In genomic region chr13:40271931-40272775, GRCh38 we compare ENCODE assay signal across 7 cellular contexts.
DNase-seq lines count a peak whose midpoint lies in the region; ATAC-seq lines count a peak whose summit lies in the region.

No MANE protein-coding gene starts in this region.

- H3K4me1 ChIP-seq in HUES48 (ENCODE audit: control insufficient read depth, insufficient read depth, low read length) (peaks cover 21% of the 10 kb centered on the region), HAP-1 (no peaks in the 10 kb centered on the region)

- H3K27ac ChIP-seq in HUES48 (ENCODE audit: low read depth, low read length), result peak overlapping the region; percentile 37

- ATAC-seq in activated CD8-positive, alpha-beta T cell treated with anti-CD3 and anti-CD28 coated beads, Interleukin-2, amount 10 ng/mL, durations not matched to agents 7 days and 5 days, result no peak
- no peak for ATAC-seq in HG02852 (IDR thresholded peaks at IDR 0.05; ENCODE audit: unreplicated experiment)
- no peak for ATAC-seq in HG02798 (IDR thresholded peaks at IDR 0.05; ENCODE audit: poor library complexity, unreplicated experiment)

- in situ Hi-C loops in HAP-1 (cut with MboI; ENCODE audit: low sequenced_read_pairs), result no loop called here

- H3K9me3 Mint-ChIP-seq in activated CD8-positive, alpha-beta T cell treated with anti-CD3 and anti-CD28 coated beads, Interleukin-2, amount 10 ng/mL, durations not matched to agents 7 days and 5 days (ENCODE audit: insufficient read depth), result no peaks in the 10 kb centered on the region

- no peak overlapping the region for H3K4me3 ChIP-seq in HUES48 (ENCODE audit: low read depth, low read length)
- no peak overlapping the region for H3K4me3 ChIP-seq in HAP-1

- H3K4me1 Mint-ChIP-seq in activated CD8-positive, alpha-beta T cell treated with anti-CD3 and anti-CD28 coated beads, Interleukin-2, amount 10 ng/mL, durations not matched to agents 7 days and 5 days (ENCODE audit: low read depth), result peaks cover 31% of the 10 kb centered on the region

- peak overlapping the region; percentile 13 for H3K4me3 Mint-ChIP-seq in activated CD8-positive, alpha-beta T cell treated with anti-CD3 and anti-CD28 coated beads, Interleukin-2, amount 10 ng/mL, durations not matched to agents 7 days and 5 days

- H3K27me3 Mint-ChIP-seq in activated CD8-positive, alpha-beta T cell treated with anti-CD3 and anti-CD28 coated beads, Interleukin-2, amount 10 ng/mL, durations not matched to agents 7 days and 5 days (ENCODE audit: low read depth), result no peaks in the 10 kb centered on the region

- H3K9ac ChIP-seq in HUES48 (ENCODE audit: low read depth, low read length), result no peak overlapping the region

- DNase-seq in activated CD8-positive, alpha-beta T cell treated with anti-CD3 and anti-CD28 coated beads, Interleukin-2, amount 10 ng/mL, durations not matched to agents 7 days and 5 days, result peak; percentile 29
- DNase-seq in fibroblast of peridontal ligament (ENCODE audit: extremely low read depth), result peak; percentile 12
- DNase-seq in renal cortical epithelial cell (ENCODE audit: low read depth), result peak; percentile 71
- DNase-seq in HAP-1 (ENCODE audit: low spot score in 2 of 2), result no peak

- H3K9me3 ChIP-seq in HUES48 (ENCODE audit: control insufficient read depth, insufficient read depth, low read length) (no peaks in the 10 kb centered on the region), HAP-1 (no peaks in the 10 kb centered on the region)

- POLR2A ChIA-PET in activated CD8-positive, alpha-beta T cell treated with anti-CD3 and anti-CD28 coated beads, Interleukin-2, amount 10 ng/mL, durations not matched to agents 7 days and 5 days (lab: Charles Lee), result interaction anchor here (0.6 kb wide), 1 partner anchor 244 kb away, joined by 4 read pairs; no protein-coding TSS in a partner anchor

- H3K27me3 ChIP-seq in HUES48 (ENCODE audit: control insufficient read depth, insufficient read depth, low read length) (no peaks in the 10 kb centered on the region), HAP-1 (ENCODE audit: low read depth) (no peaks in the 10 kb centered on the region)

- H3K36me3 ChIP-seq in HUES48 (ENCODE audit: control insufficient read depth, insufficient read depth, low read length), result no peaks in the 10 kb centered on the region
- no peaks in the 10 kb centered on the region for H3K36me3 ChIP-seq in HAP-1 (replicated peaks)

- CTCF ChIA-PET in activated CD8-positive, alpha-beta T cell treated with anti-CD3 and anti-CD28 coated beads, Interleukin-2, amount 10 ng/mL, durations not matched to agents 7 days and 5 days (lab: Charles Lee), result interaction anchor here (1.0 to 1.7 kb wide), 4 partner anchors 10 to 203 kb away, joined by 3 to 5 read pairs (median 4); no protein-coding TSS in a partner anchor

- H3K36me3 Mint-ChIP-seq in activated CD8-positive, alpha-beta T cell treated with anti-CD3 and anti-CD28 coated beads, Interleukin-2, amount 10 ng/mL, durations not matched to agents 7 days and 5 days (ENCODE audit: low read depth), result no peaks in the 10 kb centered on the region

- peak overlapping the region; percentile 76 for H3K27ac Mint-ChIP-seq in activated CD8-positive, alpha-beta T cell treated with anti-CD3 and anti-CD28 coated beads, Interleukin-2, amount 10 ng/mL, durations not matched to agents 7 days and 5 days

Comparison
In these comparisons a context has a peak if more than half of its experiments do, and no peak if none do; other contexts are left out.
1. DNase-seq: peak in activated CD8-positive, alpha-beta T cell treated with anti-CD3 and anti-CD28 coated beads, Interleukin-2, amount 10 ng/mL, durations not matched to agents 7 days and 5 days (single experiment), fibroblast of peridontal ligament (single experiment) and renal cortical epithelial cell (single experiment); none in HAP-1 (0 of 2).